ENCODE assay signal across 15 cellular contexts in genomic region chr7:47743898-47744612, GRCh38.
DNase-seq lines count a peak whose midpoint lies in the region; ATAC-seq and TF ChIP-seq lines count a peak whose summit lies in the region.
"Had no signal": no experiment of that assay in that cellular context is flagged by ENCODE, and none has a peak within 500 bp of the region (broad histone marks: within the 10 kb centered on the region; RNA-seq: fewer than 3 reads in every experiment).

No MANE protein-coding gene starts in this region.

- no peak overlapping the region for H3K4me3 Mint-ChIP-seq in WTC11
- no peak overlapping the region for H3K4me3 Mint-ChIP-seq in activated T-cell treated with anti-CD3 and anti-CD28 coated beads, Interleukin-2, amount 50 U/mL, for 24 hours
- H3K4me3 Mint-ChIP-seq: activated CD4-positive, alpha-beta memory T cell treated with anti-CD3 and anti-CD28 coated beads, Interleukin-2, amount 10 ng/mL, durations not matched to agents 7 days and 5 days; stimulated activated naive B cell treated with anti-CD40 and anti-IgM and Interleukin-4, amounts not matched to agents 10 μg/mL and 1 μg/mL and 100 μg/mL, for 72 hours had no signal

- CTCF ChIA-PET in WTC11 (lab: Charles Lee): interaction anchor here (0.7 to 1.3 kb wide), 6 partner anchors 9 to 490 kb away, joined by 3 to 4 read pairs (median 3); no protein-coding TSS in a partner anchor

- H3K4me1 ChIP-seq in iPS-20b (ENCODE audit: insufficient read depth, low read length) (peaks cover 5% of the 10 kb centered on the region; the same call in 1 of the 2 replicates), psoas muscle (no peaks in the 10 kb centered on the region)

- H3K36me3 ChIP-seq in iPS-20b (ENCODE audit: insufficient read depth, low read depth, low read length) (no peaks in the 10 kb centered on the region), psoas muscle (ENCODE audit: insufficient read depth in 1 of 2, low read depth in 1 of 2) (no peaks in the 10 kb centered on the region)

- ATAC-seq in WTC11: peak; percentile 92
- peak in 1 of 4 donors; percentile 58 for ATAC-seq in psoas muscle
- ATAC-seq in GM21825 (IDR thresholded peaks at IDR 0.05; ENCODE audit: unreplicated experiment): no peak
- ATAC-seq: body of pancreas; SK-N-SH treated with all-trans-retinoic acid at 6 μM for 48 hours; stimulated activated naive B cell treated with anti-CD40 and anti-IgM and Interleukin-4, amounts not matched to agents 10 μg/mL and 1 μg/mL and 100 μg/mL, for 72 hours had no signal

- peak overlapping the region; percentile 15; the same call in 1 of the 2 replicates for H3K4me3 ChIP-seq in iPS-20b (ENCODE audit: low read length)
- H3K4me3 ChIP-seq in psoas muscle: peak overlapping the region; percentile 38
- H3K4me3 ChIP-seq: body of pancreas had no signal

- H3K27ac ChIP-seq in iPS-20b (ENCODE audit: low read length) (no peak overlapping the region), psoas muscle (no peak overlapping the region)
- H3K27ac ChIP-seq: body of pancreas had no signal

- H3K9me3 ChIP-seq in iPS-20b (ENCODE audit: insufficient read depth, low read depth, low read length): no peaks in the 10 kb centered on the region
- no peaks in the 10 kb centered on the region for H3K9me3 ChIP-seq in psoas muscle
- H3K9me3 ChIP-seq: body of pancreas had no signal

- H3K36me3 Mint-ChIP-seq in WTC11: no peaks in the 10 kb centered on the region
- H3K36me3 Mint-ChIP-seq in activated T-cell treated with anti-CD3 and anti-CD28 coated beads, Interleukin-2, amount 50 U/mL, for 24 hours (ENCODE audit: low read depth): no peaks in the 10 kb centered on the region
- H3K36me3 Mint-ChIP-seq: stimulated activated naive B cell treated with anti-CD40 and anti-IgM and Interleukin-4, amounts not matched to agents 10 μg/mL and 1 μg/mL and 100 μg/mL, for 72 hours had no signal

- WGBS in psoas muscle, 3 donors: 40 to 44% (median 42%) methylated on average over 26 of the region's 26 CpGs

- no peak overlapping the region for H3K27ac Mint-ChIP-seq in WTC11
- H3K27ac Mint-ChIP-seq in activated T-cell treated with anti-CD3 and anti-CD28 coated beads, Interleukin-2, amount 50 U/mL, for 24 hours: no peak overlapping the region
- H3K27ac Mint-ChIP-seq: activated CD4-positive, alpha-beta memory T cell treated with anti-CD3 and anti-CD28 coated beads, Interleukin-2, amount 10 ng/mL, durations not matched to agents 7 days and 5 days; stimulated activated naive B cell treated with anti-CD40 and anti-IgM and Interleukin-4, amounts not matched to agents 10 μg/mL and 1 μg/mL and 100 μg/mL, for 72 hours had no signal

- TF ChIP-seq CTCF in WTC11 (IDR thresholded peaks at IDR 0.05) (no peak), psoas muscle (IDR thresholded peaks at IDR 0.05) (no peak)

- DNase-seq in ELF-1 (ENCODE audit: low read depth, low spot score): peak; percentile 60
- peak; percentile 57 for DNase-seq in WTC11 (ENCODE audit: low spot score)
- no peak for DNase-seq in psoas muscle
- DNase-seq in LoVo (ENCODE audit: low spot score): no peak
- no peak for DNase-seq in activated T-cell treated with anti-CD3 and anti-CD28 coated beads, Interleukin-2, amount 50 U/mL, for 24 hours
- DNase-seq in superior temporal gyrus (ENCODE audit: extremely low spot score): no peak
- DNase-seq: activated CD4-positive, alpha-beta memory T cell treated with anti-CD3 and anti-CD28 coated beads, Interleukin-2, amount 10 ng/mL, durations not matched to agents 7 days and 5 days; activated effector memory CD4-positive, alpha-beta T cell treated with anti-CD3 and anti-CD28 coated beads, Interleukin-2, amount 50 U/mL, for 16 hours; body of pancreas; kidney; NCI-H1105 treated with DMSO at 0.1 percent for 48 hours; stimulated activated naive B cell treated with anti-CD40 and anti-IgM and Interleukin-4, amounts not matched to agents 10 μg/mL and 1 μg/mL and 100 μg/mL, for 72 hours had no signal

- H3K4me1 Mint-ChIP-seq in WTC11: peaks cover 20% of the 10 kb centered on the region
- H3K4me1 Mint-ChIP-seq in activated T-cell treated with anti-CD3 and anti-CD28 coated beads, Interleukin-2, amount 50 U/mL, for 24 hours (ENCODE audit: low read depth): no peaks in the 10 kb centered on the region
- H3K4me1 Mint-ChIP-seq: activated CD4-positive, alpha-beta memory T cell treated with anti-CD3 and anti-CD28 coated beads, Interleukin-2, amount 10 ng/mL, durations not matched to agents 7 days and 5 days had no signal

- H3K27me3 ChIP-seq in iPS-20b (ENCODE audit: insufficient read depth, low read length): no peaks in the 10 kb centered on the region
- peaks cover 0 to 7% (median 0%) of the 10 kb centered on the region in 3 donors for H3K27me3 ChIP-seq in psoas muscle (ENCODE audit: insufficient read depth in 3 of 3, low read length in 2 of 3)
- H3K27me3 ChIP-seq: body of pancreas had no signal

- 0 out of 2 replicates have a peak, but pooled peaks cover 3% of the 10 kb centered on the region for H3K9me3 Mint-ChIP-seq in WTC11
- H3K9me3 Mint-ChIP-seq in activated T-cell treated with anti-CD3 and anti-CD28 coated beads, Interleukin-2, amount 50 U/mL, for 24 hours: no peaks in the 10 kb centered on the region
- H3K9me3 Mint-ChIP-seq: activated CD4-positive, alpha-beta memory T cell treated with anti-CD3 and anti-CD28 coated beads, Interleukin-2, amount 10 ng/mL, durations not matched to agents 7 days and 5 days; stimulated activated naive B cell treated with anti-CD40 and anti-IgM and Interleukin-4, amounts not matched to agents 10 μg/mL and 1 μg/mL and 100 μg/mL, for 72 hours had no signal

- peak overlapping the region; percentile 46; the same call in 1 of the 2 replicates for H3K9ac ChIP-seq in iPS-20b (ENCODE audit: low read depth, low read length)

- POLR2A ChIA-PET in WTC11 (lab: Charles Lee): interaction anchor here (0.7 kb wide), 1 partner anchor 137 kb away, joined by 3 read pairs; no protein-coding TSS in a partner anchor

- H3K27me3 Mint-ChIP-seq in WTC11 (ENCODE audit: low read depth): no peaks in the 10 kb centered on the region
- peaks cover 11% of the 10 kb centered on the region for H3K27me3 Mint-ChIP-seq in activated T-cell treated with anti-CD3 and anti-CD28 coated beads, Interleukin-2, amount 50 U/mL, for 24 hours
- H3K27me3 Mint-ChIP-seq: activated CD4-positive, alpha-beta memory T cell treated with anti-CD3 and anti-CD28 coated beads, Interleukin-2, amount 10 ng/mL, durations not matched to agents 7 days and 5 days had no signal

- intact Hi-C loops in psoas muscle (cut with DNase I): no loop called here

TF ChIP-seq in WTC11, 78 proteins besides CTCF, POLR2A, EP300 and RAD21:
- TF ChIP-seq, protein P1, sequence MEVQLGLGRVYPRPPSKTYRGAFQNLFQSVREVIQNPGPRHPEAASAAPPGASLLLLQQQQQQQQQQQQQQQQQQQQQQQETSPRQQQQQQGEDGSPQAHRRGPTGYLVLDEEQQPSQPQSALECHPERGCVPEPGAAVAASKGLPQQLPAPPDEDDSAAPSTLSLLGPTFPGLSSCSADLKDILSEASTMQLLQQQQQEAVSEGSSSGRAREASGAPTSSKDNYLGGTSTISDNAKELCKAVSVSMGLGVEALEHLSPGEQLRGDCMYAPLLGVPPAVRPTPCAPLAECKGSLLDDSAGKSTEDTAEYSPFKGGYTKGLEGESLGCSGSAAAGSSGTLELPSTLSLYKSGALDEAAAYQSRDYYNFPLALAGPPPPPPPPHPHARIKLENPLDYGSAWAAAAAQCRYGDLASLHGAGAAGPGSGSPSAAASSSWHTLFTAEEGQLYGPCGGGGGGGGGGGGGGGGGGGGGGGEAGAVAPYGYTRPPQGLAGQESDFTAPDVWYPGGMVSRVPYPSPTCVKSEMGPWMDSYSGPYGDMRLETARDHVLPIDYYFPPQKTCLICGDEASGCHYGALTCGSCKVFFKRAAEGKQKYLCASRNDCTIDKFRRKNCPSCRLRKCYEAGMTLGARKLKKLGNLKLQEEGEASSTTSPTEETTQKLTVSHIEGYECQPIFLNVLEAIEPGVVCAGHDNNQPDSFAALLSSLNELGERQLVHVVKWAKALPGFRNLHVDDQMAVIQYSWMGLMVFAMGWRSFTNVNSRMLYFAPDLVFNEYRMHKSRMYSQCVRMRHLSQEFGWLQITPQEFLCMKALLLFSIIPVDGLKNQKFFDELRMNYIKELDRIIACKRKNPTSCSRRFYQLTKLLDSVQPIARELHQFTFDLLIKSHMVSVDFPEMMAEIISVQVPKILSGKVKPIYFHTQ (CRISPR knock-in tag; IDR thresholded peaks at IDR 0.05): no peak
- TF ChIP-seq IRF2 (CRISPR knock-in tag; IDR thresholded peaks at IDR 0.05; ENCODE audit: borderline replicate concordance, low read depth) (no peak), PRDM15 (CRISPR knock-in tag; IDR thresholded peaks at IDR 0.05) (peak; percentile 38; the same call in 1 of the 2 replicates)

Comparison
In these comparisons a context has a peak if more than half of its experiments do, and no peak if none do; other contexts are left out.
1. DNase-seq: peak in ELF-1 (single experiment) and WTC11 (single experiment); none in psoas muscle (0 of 2), LoVo (single experiment), activated T-cell treated with anti-CD3 and anti-CD28 coated beads, Interleukin-2, amount 50 U/mL, for 24 hours (single experiment) and superior temporal gyrus (single experiment).